In genomic region chr21:31731802-31732537, GRCh38 we compare ENCODE assay signal across 1 cellular context.
A peak's percentile ranks its signal among the peaks of the same experiment; 100 is the strongest.
TF ChIP-seq lines count a peak whose summit lies in the region.

Gene SCAF4, minus strand, starts transcription at chr21:31732118. Its CDS starts 426 bp downstream, at chr21:31731692.

TF ChIP-seq in HEK293, 187 proteins besides CTCF, POLR2A, EP300 and RAD21 (continued from another document):
- TF ChIP-seq KLF8 (tag by site-specific recombination; IDR thresholded peaks at IDR 0.05) (peak; percentile 44; the same call in 1 of the 2 replicates), ZNF639 (tag by site-specific recombination; IDR thresholded peaks at IDR 0.05) (peak; percentile 13), ZNF76 (tag by site-specific recombination; IDR thresholded peaks at IDR 0.05; ENCODE audit: borderline replicate concordance, low read depth) (peak; percentile 88), MYNN (tag by site-specific recombination; IDR thresholded peaks at IDR 0.05; ENCODE audit: borderline replicate concordance) (no peak), ZBTB8A (tag by site-specific recombination; IDR thresholded peaks at IDR 0.05) (peak; percentile 94), ZNF558 (tag by site-specific recombination; IDR thresholded peaks at IDR 0.05) (no peak)
- TF ChIP-seq, protein P1, sequence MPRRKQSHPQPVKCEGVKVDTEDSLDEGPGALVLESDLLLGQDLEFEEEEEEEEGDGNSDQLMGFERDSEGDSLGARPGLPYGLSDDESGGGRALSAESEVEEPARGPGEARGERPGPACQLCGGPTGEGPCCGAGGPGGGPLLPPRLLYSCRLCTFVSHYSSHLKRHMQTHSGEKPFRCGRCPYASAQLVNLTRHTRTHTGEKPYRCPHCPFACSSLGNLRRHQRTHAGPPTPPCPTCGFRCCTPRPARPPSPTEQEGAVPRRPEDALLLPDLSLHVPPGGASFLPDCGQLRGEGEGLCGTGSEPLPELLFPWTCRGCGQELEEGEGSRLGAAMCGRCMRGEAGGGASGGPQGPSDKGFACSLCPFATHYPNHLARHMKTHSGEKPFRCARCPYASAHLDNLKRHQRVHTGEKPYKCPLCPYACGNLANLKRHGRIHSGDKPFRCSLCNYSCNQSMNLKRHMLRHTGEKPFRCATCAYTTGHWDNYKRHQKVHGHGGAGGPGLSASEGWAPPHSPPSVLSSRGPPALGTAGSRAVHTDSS (tag by site-specific recombination; IDR thresholded peaks at IDR 0.05) = 0 out of 2 replicates have a peak, but pooled peaks have one; percentile 2
